In the genomic region with DNA sequence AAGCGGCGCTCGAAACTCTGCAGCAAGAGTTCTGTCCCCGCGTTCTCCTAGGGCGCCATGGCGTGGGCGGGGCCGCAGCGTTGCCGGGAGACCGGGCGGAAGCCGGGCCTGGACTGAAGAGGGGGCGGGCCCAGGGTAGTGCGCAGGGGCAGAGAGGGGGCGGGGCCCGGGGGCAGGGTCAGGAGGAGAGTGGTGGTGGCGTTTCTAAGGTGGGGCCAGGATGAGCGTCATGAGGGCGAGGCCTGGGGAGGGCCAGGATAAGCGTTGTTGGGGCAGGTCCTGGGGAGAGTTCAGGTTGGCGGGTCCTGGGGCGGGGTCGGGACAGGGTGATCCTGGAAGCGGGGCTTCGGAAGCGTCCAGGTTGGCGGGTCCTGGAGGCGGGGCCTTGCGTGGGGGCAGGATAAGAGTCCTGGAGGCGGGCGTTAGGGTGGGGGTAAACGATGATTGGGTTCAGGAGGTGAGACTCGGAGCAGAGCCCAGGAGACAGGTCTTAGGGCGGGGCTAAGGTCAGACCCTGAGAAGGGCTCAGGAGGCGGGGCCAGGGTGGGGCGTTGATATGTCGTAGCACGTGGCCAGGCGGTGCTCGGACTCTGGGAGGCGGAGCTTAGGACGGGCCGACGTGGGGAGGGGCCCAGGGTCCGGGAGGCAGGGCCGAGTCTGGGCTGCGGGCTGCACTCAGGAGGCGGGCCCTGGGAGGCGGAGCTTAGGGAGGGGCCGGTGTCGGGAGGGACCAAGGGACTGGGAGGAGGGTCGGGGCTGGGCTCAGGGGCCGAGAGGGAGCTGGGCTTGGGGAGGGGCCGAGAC, we compare ENCODE assay signal across 7 cellular contexts.
DNase-seq lines count a peak whose midpoint lies in the region; ATAC-seq, FAIRE-seq and TF ChIP-seq lines count a peak whose summit lies in the region.
"Not testable (repeated sequence)": the region's sequence is repeated elsewhere in the genome, so short reads cannot be mapped to it uniquely, and the experiment has no call there.

No MANE protein-coding gene starts in this region.

- peak; percentile 98 for ATAC-seq in HG02981 (IDR thresholded peaks at IDR 0.05; ENCODE audit: unreplicated experiment)

- FAIRE-seq in GM18507 (lab: Jason Lieb, UNC), result peak; percentile 93

- in situ Hi-C loops in astrocyte of the spinal cord (cut with HindIII; ENCODE audit: low sequenced_read_pairs), result not testable (repeated sequence)

- DNase-seq in GM18507 (ENCODE audit: extremely low spot score, insufficient read length, low read depth) (peak; percentile 67), NCI-H2029 (lab: John Stamatoyannopoulos, UW) (peak; percentile 99), T1000 (lab: John Stamatoyannopoulos, UW) (peak; percentile 99), astrocyte of the spinal cord (ENCODE audit: low read depth, low spot score) (peak; percentile 98), hippocampal formation (lab: John Stamatoyannopoulos, UW) (peak; percentile 84 to 97), retinal pigment epithelial cell (ENCODE audit: low read depth) (peak; percentile 96)

- TF ChIP-seq CTCF in astrocyte of the spinal cord (IDR thresholded peaks at IDR 0.05; ENCODE audit: low read depth, low read length); retinal pigment epithelial cell (conservative IDR thresholded peaks at IDR 0.05; ENCODE audit: low read depth, low read length): not testable (repeated sequence)

- H3K4me3 ChIP-seq in astrocyte of the spinal cord (ENCODE audit: low read depth, low read length) (peak overlapping the region; percentile 50), retinal pigment epithelial cell (ENCODE audit: low read length) (peak overlapping the region; percentile 63)

Comparison
In these comparisons a context has a peak if more than half of its experiments do, and no peak if none do; other contexts are left out.
1. Peak in every context shown above with its lines: DNase-seq, ATAC-seq and H3K4me3 ChIP-seq.